14 cellular contexts compared by ENCODE assay signal in genomic region chr3:32703491-32703968, GRCh38. TPM values are rescaled to one million over a fixed set of nuclear protein-coding genes. Genes with fewer than 3 reads are reported as not detected.
DNase-seq lines count a peak whose midpoint lies in the region; ATAC-seq and TF ChIP-seq lines count a peak whose summit lies in the region.
"Had no signal": no experiment of that assay in that cellular context is flagged by ENCODE, and none has a peak within 500 bp of the region (broad histone marks: within the 10 kb centered on the region; RNA-seq: fewer than 3 reads in every experiment).

No MANE protein-coding gene starts in this region.

- no peaks in the 10 kb centered on the region for H3K9me3 ChIP-seq in Caco-2
- H3K9me3 ChIP-seq in adrenal gland (replicated peaks in 1 of 3): no peaks in the 10 kb centered on the region
- H3K9me3 ChIP-seq: ovary had no signal

- CTCF ChIA-PET in Caco-2 (lab: Charles Lee): interaction anchor here (0.7 kb wide), 1 partner anchor 18 kb away, joined by 3 read pairs; no protein-coding TSS in a partner anchor

- peaks cover 14% of the 10 kb centered on the region; the same call in 1 of the 2 replicates for H3K4me1 ChIP-seq in Caco-2
- H3K4me1 ChIP-seq in adrenal gland (replicated peaks in 1 of 2): peaks cover 0 to 27% of the 10 kb centered on the region in 2 donors

- H3K27me3 ChIP-seq in Caco-2 (replicated peaks; ENCODE audit: control insufficient read depth, insufficient read depth, low read length) (no peaks in the 10 kb centered on the region), adrenal gland (no peaks in the 10 kb centered on the region)
- H3K27me3 ChIP-seq: ovary had no signal

- H3K36me3 Mint-ChIP-seq in Caco-2 (ENCODE audit: insufficient read depth, unreplicated experiment) (peaks cover 13% of the 10 kb centered on the region), memory B cell (peaks cover 11% of the 10 kb centered on the region)

- H3K9me3 Mint-ChIP-seq in Caco-2 (ENCODE audit: unreplicated experiment) (no peaks in the 10 kb centered on the region), memory B cell (no peaks in the 10 kb centered on the region)
- H3K9me3 Mint-ChIP-seq: CD4-positive, alpha-beta memory T cell had no signal

- H3K27ac ChIP-seq in adrenal gland: peak overlapping the region in 3 of 5 donors; percentile 18 to 59 (median 37)
- H3K27ac ChIP-seq: coronary artery had no signal

- ATAC-seq in memory B cell (ENCODE audit: low read depth) (no peak), GM18502 (IDR thresholded peaks at IDR 0.05; ENCODE audit: poor library complexity, unreplicated experiment) (no peak)
- ATAC-seq: activated CD4-positive, alpha-beta T cell treated with anti-CD3 and anti-CD28 coated beads for 36 hours had no signal

- peak in 1 of 2 experiments; percentile 49 for DNase-seq in Caco-2
- DNase-seq in HuH-7 (ENCODE audit: low spot score): peak; percentile 56
- DNase-seq in adrenal gland: peak in 1 of 7 donors; percentile 9
- no peak for DNase-seq in memory B cell (ENCODE audit: low spot score in 2 of 2)
- DNase-seq in GM20000 (ENCODE audit: low spot score): no peak
- DNase-seq in DMS153 treated with DMSO at 0.1 percent for 48 hours (lab: John Stamatoyannopoulos, UW; ENCODE audit: unreplicated experiment): no peak
- DNase-seq in NCI-H345 treated with DMSO at 0.1 percent for 48 hours (lab: John Stamatoyannopoulos, UW; ENCODE audit: unreplicated experiment): no peak
- DNase-seq: activated CD4-positive, alpha-beta T cell treated with anti-CD3 and anti-CD28 coated beads for 36 hours; activated gamma-delta T cell; CD4-positive, alpha-beta memory T cell; NCI-H1694 treated with DMSO at 0.1 percent for 48 hours; ovary had no signal

- TF ChIP-seq POLR2A in adrenal gland (IDR thresholded peaks at IDR 0.05): no peak

- intact Hi-C loops in Caco-2 (cut with micrococcal nuclease; ENCODE audit: unreplicated experiment) (no loop called here), adrenal gland (cut with DNase I) (no loop called here)

- H3K4me1 Mint-ChIP-seq in Caco-2 (ENCODE audit: low read depth, unreplicated experiment) (peaks cover 20% of the 10 kb centered on the region), memory B cell (peaks cover 18% of the 10 kb centered on the region)

- TF ChIP-seq CTCF in Caco-2 (IDR thresholded peaks at IDR 0.05; ENCODE audit: insufficient read depth in 1 of 2, low read depth in 1 of 2, low read length in 1 of 2, severe bottlenecking in 1 of 2, unreplicated experiment in 1 of 2) (no peak), adrenal gland (IDR thresholded peaks at IDR 0.05) (no peak), GM20000 (IDR thresholded peaks at IDR 0.05; ENCODE audit: extremely low read depth, missing control alignments) (no peak)

- H3K4me3 Mint-ChIP-seq in Caco-2 (ENCODE audit: unreplicated experiment): peak overlapping the region; percentile 62
- H3K4me3 Mint-ChIP-seq in memory B cell: no peak overlapping the region
- H3K4me3 Mint-ChIP-seq: activated CD4-positive, alpha-beta T cell treated with anti-CD3 and anti-CD28 coated beads for 36 hours; CD4-positive, alpha-beta memory T cell had no signal

- WGBS in adrenal gland, 4 donors: 33 to 61% (median 41%) methylated on average over 1 of the region's 1 CpG

- H3K27ac Mint-ChIP-seq in Caco-2 (ENCODE audit: unreplicated experiment) (peak overlapping the region; percentile 95), memory B cell (peak overlapping the region; percentile 11)
- H3K27ac Mint-ChIP-seq: activated CD4-positive, alpha-beta T cell treated with anti-CD3 and anti-CD28 coated beads for 36 hours had no signal

- H3K36me3 ChIP-seq in Caco-2 (ENCODE audit: control insufficient read depth, insufficient read depth, low read length) (no peaks in the 10 kb centered on the region), adrenal gland (replicated peaks in 1 of 2) (no peaks in the 10 kb centered on the region)
- H3K36me3 ChIP-seq: ovary had no signal

- H3K27me3 Mint-ChIP-seq in Caco-2 (ENCODE audit: insufficient read depth, unreplicated experiment) (no peaks in the 10 kb centered on the region), memory B cell (no peaks in the 10 kb centered on the region)
- H3K27me3 Mint-ChIP-seq: activated CD4-positive, alpha-beta T cell treated with anti-CD3 and anti-CD28 coated beads for 36 hours; CD4-positive, alpha-beta memory T cell had no signal

- BruUV-seq in Caco-2 (replicated peaks; lab: Mats Ljungman, UMichigan): no TSS peak

- H3K4me3 ChIP-seq in Caco-2 (ENCODE audit: low read depth, low read length) (no peak overlapping the region), adrenal gland (no peak overlapping the region)
- H3K4me3 ChIP-seq: coronary artery, ovary had no signal

- POLR2A ChIA-PET in Caco-2 (lab: Charles Lee): no interaction called here

RNA-seq across cellular contexts. Expression of gene CNOT10, which starts 18.5 kb away (rescaled TPM):
- total RNA-seq in Caco-2 (2022) (37.2 and 49.5 TPM in 2 replicates), adrenal gland (10 to 100 TPM; 15.3 to 32.1 (median 23.6) TPM)
- 10 to 100 TPM; 20.4 to 28.6 (median 27.8) TPM for polyA plus RNA-seq in adrenal gland
